In genomic region chr17:48540213-48540612, GRCh38 we compare ENCODE assay signal across 1 cellular context.
TF ChIP-seq lines count a peak whose summit lies in the region.

No MANE protein-coding gene starts in this region.

TF ChIP-seq in WTC11, 78 proteins besides CTCF, POLR2A, EP300 and RAD21 (continued from another document):
- no peak for TF ChIP-seq E2F4 (CRISPR knock-in tag; IDR thresholded peaks at IDR 0.05; ENCODE audit: borderline replicate concordance, low read depth)
- no peak for TF ChIP-seq CREM (CRISPR knock-in tag; IDR thresholded peaks at IDR 0.05)
